ENCODE assay signal across 8 cellular contexts in the genomic region with DNA sequence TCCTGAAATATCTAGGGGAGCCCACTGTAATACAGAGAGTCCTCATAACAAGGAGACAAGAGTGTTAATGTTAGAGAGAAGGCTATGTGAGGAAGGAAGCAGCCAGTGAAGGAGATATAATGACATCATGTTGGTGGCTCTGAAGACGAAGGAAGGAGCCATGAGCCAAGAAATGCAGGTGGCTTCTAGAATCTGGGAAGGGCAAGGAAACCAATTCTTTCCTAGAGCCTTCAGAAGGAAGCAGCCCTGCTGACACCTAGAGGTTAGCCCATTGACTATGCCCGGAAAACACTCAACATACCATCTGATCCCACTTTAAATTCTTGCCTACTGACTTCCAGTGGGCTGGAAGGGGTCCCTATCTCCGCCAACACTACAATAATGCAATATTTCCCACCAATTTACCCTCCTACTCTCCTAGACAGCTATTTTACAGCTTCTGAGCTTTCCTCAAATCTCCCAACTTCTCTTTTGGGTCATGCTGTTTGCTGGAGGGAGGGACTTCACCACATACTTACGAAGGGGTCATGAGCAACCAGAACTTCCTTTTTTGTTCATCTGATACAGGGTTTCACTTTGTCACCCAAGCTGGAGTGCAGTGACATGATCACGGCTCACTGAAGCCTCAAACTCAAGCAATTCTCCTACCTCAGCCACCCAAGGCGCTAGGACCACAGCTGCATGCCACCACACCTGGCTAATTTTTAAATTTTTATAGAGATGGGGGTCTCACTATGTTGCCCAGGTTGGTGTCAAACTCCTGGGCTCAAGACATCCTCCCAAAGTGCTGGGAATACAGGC. TPM values are rescaled to one million over a fixed set of nuclear protein-coding genes. Genes with fewer than 3 reads are reported as not detected.
DNase-seq lines count a peak whose midpoint lies in the region; ATAC-seq and TF ChIP-seq lines count a peak whose summit lies in the region.

No MANE protein-coding gene starts in this region.

- H3K9me3 ChIP-seq in DOHH2 (ENCODE audit: control insufficient read depth, insufficient read depth, low read length) (no peaks in the 10 kb centered on the region), uterus (no peaks in the 10 kb centered on the region), testis (no peaks in the 10 kb centered on the region)

- 76 to 78% methylated on average over 6 of the region's 6 CpGs for WGBS in testis, 2 donors

- H3K9me3 Mint-ChIP-seq in stimulated activated naive B cell treated with anti-CD40 and anti-IgM and Interleukin-4, amounts not matched to agents 10 μg/mL and 1 μg/mL and 100 μg/mL, for 72 hours = no peaks in the 10 kb centered on the region

- H4K20me1 ChIP-seq in DOHH2 (ENCODE audit: control insufficient read depth, insufficient read depth, low read depth, low read length) = no peaks in the 10 kb centered on the region

- TF ChIP-seq CTCF in DOHH2 (IDR thresholded peaks at IDR 0.05; ENCODE audit: low read depth, low read length, poor library complexity, severe bottlenecking) (no peak), uterus (IDR thresholded peaks at IDR 0.05) (no peak), testis (IDR thresholded peaks at IDR 0.05) (no peak)

- no peaks in the 10 kb centered on the region for H3K79me2 ChIP-seq in DOHH2 (ENCODE audit: control insufficient read depth, low read length)

- H3K4me2 ChIP-seq in DOHH2 (ENCODE audit: low read length) = peak overlapping the region; percentile 31

- peaks cover 5 to 7% of the 10 kb centered on the region in 2 donors for H3K36me3 Mint-ChIP-seq in stimulated activated naive B cell treated with anti-CD40 and anti-IgM and Interleukin-4, amounts not matched to agents 10 μg/mL and 1 μg/mL and 100 μg/mL, for 72 hours

- H3K27me3 Mint-ChIP-seq in stimulated activated naive B cell treated with anti-CD40 and anti-IgM and Interleukin-4, amounts not matched to agents 10 μg/mL and 1 μg/mL and 100 μg/mL, for 72 hours = no peaks in the 10 kb centered on the region

- H3K4me1 ChIP-seq in DOHH2 (ENCODE audit: control insufficient read depth, low read length) (peaks cover 13% of the 10 kb centered on the region), uterus (no peaks in the 10 kb centered on the region), testis (no peaks in the 10 kb centered on the region)

- peaks cover 17 to 42% of the 10 kb centered on the region in 2 donors for H3K4me1 Mint-ChIP-seq in stimulated activated naive B cell treated with anti-CD40 and anti-IgM and Interleukin-4, amounts not matched to agents 10 μg/mL and 1 μg/mL and 100 μg/mL, for 72 hours

- H3F3A ChIP-seq in DOHH2 (ENCODE audit: control insufficient read depth, insufficient read depth) = peaks cover 9% of the 10 kb centered on the region; the same call in 1 of the 2 replicates

- H3K9me2 ChIP-seq in DOHH2 (replicated peaks; ENCODE audit: control insufficient read depth, low read length) = no peaks in the 10 kb centered on the region

- H3K36me3 ChIP-seq in DOHH2 (ENCODE audit: control insufficient read depth, low read length) (no peaks in the 10 kb centered on the region), uterus (no peaks in the 10 kb centered on the region), testis (ENCODE audit: low read depth, missing control alignments) (no peaks in the 10 kb centered on the region)

- H3K27ac ChIP-seq in DOHH2 (ENCODE audit: low read depth, low read length) = no peak overlapping the region
- no peak overlapping the region for H3K27ac ChIP-seq in uterus
- H3K27ac ChIP-seq in testis = no peak overlapping the region

- peak; percentile 41 to 50 for DNase-seq in activated T-cell treated with anti-CD3 and anti-CD28 coated beads, Interleukin-2, amount 50 U/mL, for 48 hours
- DNase-seq in stimulated activated naive B cell treated with anti-CD40 and anti-IgM and Interleukin-4, amounts not matched to agents 10 μg/mL and 1 μg/mL and 100 μg/mL, for 72 hours = peak; percentile 55
- DNase-seq in SHP77 treated with DMSO at 0.1 percent for 48 hours (lab: John Stamatoyannopoulos, UW) (no peak), uterus (no peak), testis (no peak)

- H3K27ac Mint-ChIP-seq in stimulated activated naive B cell treated with anti-CD40 and anti-IgM and Interleukin-4, amounts not matched to agents 10 μg/mL and 1 μg/mL and 100 μg/mL, for 72 hours = peak overlapping the region; percentile 94

- ATAC-seq in GM19397 (IDR thresholded peaks at IDR 0.05; ENCODE audit: unreplicated experiment) (peak; percentile 90), HG03342 (IDR thresholded peaks at IDR 0.05; ENCODE audit: unreplicated experiment) (peak; percentile 94)
- ATAC-seq in stimulated activated naive B cell treated with anti-CD40 and anti-IgM and Interleukin-4, amounts not matched to agents 10 μg/mL and 1 μg/mL and 100 μg/mL, for 72 hours (replicated peaks) = peak; percentile 95 to 96

- H3K27me3 ChIP-seq in DOHH2 (ENCODE audit: control insufficient read depth, low read length) = no peaks in the 10 kb centered on the region
- no peaks in the 10 kb centered on the region for H3K27me3 ChIP-seq in uterus
- H3K27me3 ChIP-seq in testis = no peaks in the 10 kb centered on the region

- peak overlapping the region; percentile 2; the same call in 1 of the 2 replicates for H3K4me3 ChIP-seq in DOHH2 (ENCODE audit: low read length)
- H3K4me3 ChIP-seq in uterus = no peak overlapping the region
- no peak overlapping the region for H3K4me3 ChIP-seq in testis

- H3K4me3 Mint-ChIP-seq in stimulated activated naive B cell treated with anti-CD40 and anti-IgM and Interleukin-4, amounts not matched to agents 10 μg/mL and 1 μg/mL and 100 μg/mL, for 72 hours = peak overlapping the region; percentile 8 to 67

- intact Hi-C loops in uterus (cut with DNase I; ENCODE audit: low total_unique reads) (no loop called here), testis (cut with DNase I; ENCODE audit: low total_unique reads) (no loop called here)

- TF ChIP-seq POLR2A in uterus (IDR thresholded peaks at IDR 0.05) = no peak
- no peak for TF ChIP-seq POLR2A in testis (IDR thresholded peaks at IDR 0.05)

RNA-seq across cellular contexts. Expression of a gene that starts 25.2 kb away (rescaled TPM):
- 100 to 1,000 TPM in 1 of 4 donors, 10 to 100 TPM in 3; 43.2 to 215 (median 74.1) TPM for total RNA-seq in uterus
- 100 to 1,000 TPM; 102 to 105 TPM for total RNA-seq in testis
- polyA plus RNA-seq in testis (ENCODE audit: insufficient read depth, low read depth, low replicate concordance) = 134 TPM

RNA-seq across cellular contexts. Expression of a gene that starts 26.0 kb away (rescaled TPM):
- 100 to 1,000 TPM in 1 of 4 donors, 10 to 100 TPM in 3; 20.0 to 127 (median 59.4) TPM for total RNA-seq in uterus
- total RNA-seq in testis = 10 to 100 TPM; 57.5 to 64.6 TPM
- polyA plus RNA-seq in testis (ENCODE audit: insufficient read depth, low read depth, low replicate concordance) = 53.3 TPM

Comparison
In these comparisons a context has a peak if more than half of its experiments do, and no peak if none do; other contexts are left out.
1. DNase-seq: peak in activated T-cell treated with anti-CD3 and anti-CD28 coated beads, Interleukin-2, amount 50 U/mL, for 48 hours (2 of 2) and stimulated activated naive B cell treated with anti-CD40 and anti-IgM and Interleukin-4, amounts not matched to agents 10 μg/mL and 1 μg/mL and 100 μg/mL, for 72 hours (single experiment); none in SHP77 treated with DMSO at 0.1 percent for 48 hours (single experiment), uterus (0 of 2) and testis (single experiment).
2. Peak in every context shown above with its lines, with median percentiles within 50 percentile points of each other: ATAC-seq.